4 cellular contexts compared by ENCODE assay signal in genomic region chr11:71782229-71782856, GRCh38. TPM values are rescaled to one million over a fixed set of nuclear protein-coding genes. Genes with fewer than 3 reads are reported as not detected.
"Had no signal": no experiment of that assay in that cellular context is flagged by ENCODE, and none has a peak within 500 bp of the region (broad histone marks: within the 10 kb centered on the region; RNA-seq: fewer than 3 reads in every experiment).

No MANE protein-coding gene starts in this region.

RNA-seq across cellular contexts. Expression of gene DEFB108B, which starts 50.7 kb away (rescaled TPM):
- total RNA-seq: GM23338, H1, H9, HT-29 had no signal
- polyA plus RNA-seq: GM23338, H1 had no signal
